ENCODE assay signal across 13 cellular contexts in the genomic region with DNA sequence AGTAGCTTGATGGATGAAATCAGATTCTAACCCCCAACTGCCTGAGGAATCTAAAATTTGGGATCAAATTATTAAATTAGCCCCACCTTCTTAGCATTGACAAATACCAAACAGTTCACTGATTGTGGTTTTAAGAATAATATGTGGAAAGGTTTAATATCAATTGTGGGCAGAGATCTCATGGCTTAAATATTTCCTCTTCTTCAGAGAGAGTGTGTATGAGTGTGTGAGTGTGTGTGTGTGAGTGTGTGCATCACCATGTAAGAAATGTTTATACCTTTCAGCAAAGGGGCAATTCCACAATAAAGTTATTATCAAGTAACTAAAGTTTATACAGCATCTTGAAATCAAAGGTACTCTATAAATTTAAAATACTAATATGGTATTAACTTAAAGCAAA. TPM values are rescaled to one million over a fixed set of nuclear protein-coding genes. Genes with fewer than 3 reads are reported as not detected.
DNase-seq lines count a peak whose midpoint lies in the region; ATAC-seq and TF ChIP-seq lines count a peak whose summit lies in the region.
"Had no signal": no experiment of that assay in that cellular context is flagged by ENCODE, and none has a peak within 500 bp of the region (broad histone marks: within the 10 kb centered on the region; RNA-seq: fewer than 3 reads in every experiment).

No MANE protein-coding gene starts in this region.

- H2AFZ ChIP-seq in OCI-LY7 (ENCODE audit: low read length), result no peak overlapping the region

- TF ChIP-seq CTCF in OCI-LY7 (conservative IDR thresholded peaks at IDR 0.05; ENCODE audit: low read length) (no peak), chondrocyte (IDR thresholded peaks at IDR 0.05) (no peak)

- 0 out of 2 replicates have a peak overlapping the region, but pooled peaks have one; percentile 17 for H3K4me2 ChIP-seq in OCI-LY7 (ENCODE audit: low read length)

- peaks cover 48 to 69% (median 66%) of the 10 kb centered on the region in 3 donors for H3K4me1 Mint-ChIP-seq in CD8-positive, alpha-beta memory T cell
- H3K4me1 Mint-ChIP-seq in chondrocyte (ENCODE audit: low read depth), result peaks cover 50% of the 10 kb centered on the region

- H3K9me2 ChIP-seq in OCI-LY7 (ENCODE audit: insufficient read depth, low read length), result no peaks in the 10 kb centered on the region

- ATAC-seq in HG02623 (IDR thresholded peaks at IDR 0.05; ENCODE audit: unreplicated experiment), result no peak
- no peak for ATAC-seq in HG03460 (IDR thresholded peaks at IDR 0.05; ENCODE audit: unreplicated experiment)
- ATAC-seq in GM18502 (IDR thresholded peaks at IDR 0.05; ENCODE audit: poor library complexity, unreplicated experiment), result no peak
- ATAC-seq: gastrocnemius medialis; stimulated activated memory B cell treated with anti-CD40 and anti-IgM and Interleukin-4, amounts not matched to agents 10 μg/mL and 1 μg/mL and 100 μg/mL, for 72 hours had no signal

- intact Hi-C loops in OCI-LY7 (cut with micrococcal nuclease; ENCODE audit: unreplicated experiment), result no loop called here

- no peak overlapping the region for H3K27ac ChIP-seq in CD8-positive, alpha-beta memory T cell (ENCODE audit: low read depth, low read length)
- H3K27ac ChIP-seq in OCI-LY7 (ENCODE audit: low read depth, low read length, poor library complexity, severe bottlenecking), result no peak overlapping the region
- H3K27ac ChIP-seq in mesodermal cell (ENCODE audit: low read depth, low read length, severe bottlenecking), result no peak overlapping the region
- H3K27ac ChIP-seq: gastrocnemius medialis had no signal

- peaks cover 12% of the 10 kb centered on the region for H4K20me1 ChIP-seq in OCI-LY7 (ENCODE audit: insufficient read depth, low read length)

- no peaks in the 10 kb centered on the region for H3K36me3 ChIP-seq in CD8-positive, alpha-beta memory T cell (ENCODE audit: insufficient read depth, low read length)
- H3K36me3 ChIP-seq in OCI-LY7 (ENCODE audit: insufficient read depth, low read length), result peaks cover 17% of the 10 kb centered on the region
- peaks cover 42% of the 10 kb centered on the region for H3K36me3 ChIP-seq in mesodermal cell (ENCODE audit: control insufficient read depth, insufficient read depth, low read length)
- H3K36me3 ChIP-seq: gastrocnemius medialis had no signal

- peaks cover 0 to 17% (median 2%) of the 10 kb centered on the region in 3 donors for H3K36me3 Mint-ChIP-seq in CD8-positive, alpha-beta memory T cell
- H3K36me3 Mint-ChIP-seq in chondrocyte (ENCODE audit: low read depth), result no peaks in the 10 kb centered on the region

- BruUV-seq in OCI-LY7 (replicated peaks; lab: Mats Ljungman, UMichigan), result no TSS peak

- H3K9me3 ChIP-seq in CD8-positive, alpha-beta memory T cell (ENCODE audit: low read length), result no peaks in the 10 kb centered on the region
- peaks cover 19% of the 10 kb centered on the region; the same call in 1 of the 2 replicates for H3K9me3 ChIP-seq in OCI-LY7 (ENCODE audit: low read length)
- H3K9me3 ChIP-seq in mesodermal cell (ENCODE audit: control insufficient read depth, low read length), result no peaks in the 10 kb centered on the region
- H3K9me3 ChIP-seq: gastrocnemius medialis had no signal

- no peak for DNase-seq in CD8-positive, alpha-beta memory T cell
- DNase-seq in OCI-LY7 (ENCODE audit: low spot score) (no peak), chondrocyte (ENCODE audit: low spot score) (no peak), NCI-H128 (lab: John Stamatoyannopoulos, UW; ENCODE audit: unreplicated experiment) (no peak)
- DNase-seq: activated CD8-positive, alpha-beta memory T cell treated with anti-CD3 and anti-CD28 coated beads for 24 hours; aorta; Calu3; gastrocnemius medialis had no signal

- H3K4me3 ChIP-seq in CD8-positive, alpha-beta memory T cell (ENCODE audit: low read length), result no peak overlapping the region
- no peak overlapping the region for H3K4me3 ChIP-seq in OCI-LY7 (ENCODE audit: low read depth, low read length, poor library complexity, severe bottlenecking)
- H3K4me3 ChIP-seq in mesodermal cell (ENCODE audit: extremely low read depth, insufficient read depth, low read length, poor library complexity, severe bottlenecking), result peak overlapping the region; percentile 76
- H3K4me3 ChIP-seq: gastrocnemius medialis had no signal

- peak overlapping the region; percentile 0 to 69 (median 47) for H3K27ac Mint-ChIP-seq in CD8-positive, alpha-beta memory T cell
- H3K27ac Mint-ChIP-seq in chondrocyte (ENCODE audit: unreplicated experiment), result peak overlapping the region; percentile 89
- H3K27ac Mint-ChIP-seq: stimulated activated memory B cell treated with anti-CD40 and anti-IgM and Interleukin-4, amounts not matched to agents 10 μg/mL and 1 μg/mL and 100 μg/mL, for 72 hours had no signal

- peaks cover 22% of the 10 kb centered on the region for H3K4me1 ChIP-seq in CD8-positive, alpha-beta memory T cell (ENCODE audit: insufficient read depth, low read length)
- H3K4me1 ChIP-seq in OCI-LY7 (ENCODE audit: insufficient read depth, low read length, poor library complexity, severe bottlenecking) (peaks cover 19% of the 10 kb centered on the region), mesodermal cell (ENCODE audit: control insufficient read depth, insufficient read depth, low read length, poor library complexity, severe bottlenecking) (peaks cover 2% of the 10 kb centered on the region)

- H3K79me2 ChIP-seq in OCI-LY7 (ENCODE audit: insufficient read depth, low read depth, low read length), result peaks cover 71% of the 10 kb centered on the region

- no peaks in the 10 kb centered on the region for H3K27me3 ChIP-seq in CD8-positive, alpha-beta memory T cell (ENCODE audit: insufficient read depth, low read length, poor library complexity, severe bottlenecking)
- H3K27me3 ChIP-seq: gastrocnemius medialis had no signal

- POLR2A ChIA-PET in CD8-positive, alpha-beta memory T cell (lab: Charles Lee), result no interaction called here
- POLR2A ChIA-PET in OCI-LY7 (lab: Charles Lee), result interaction anchor here (0.6 kb wide), 1 partner anchor 395 kb away, joined by 3 read pairs; no protein-coding TSS in a partner anchor

- peak overlapping the region in 6 of 7 donors; percentile 2 to 83 (median 24) for H3K4me3 Mint-ChIP-seq in CD8-positive, alpha-beta memory T cell
- no peak overlapping the region for H3K4me3 Mint-ChIP-seq in chondrocyte (ENCODE audit: unreplicated experiment)
- H3K4me3 Mint-ChIP-seq: stimulated activated memory B cell treated with anti-CD40 and anti-IgM and Interleukin-4, amounts not matched to agents 10 μg/mL and 1 μg/mL and 100 μg/mL, for 72 hours had no signal

- no peaks in the 10 kb centered on the region for H3K9me3 Mint-ChIP-seq in CD8-positive, alpha-beta memory T cell
- peaks cover 2% of the 10 kb centered on the region for H3K9me3 Mint-ChIP-seq in chondrocyte (ENCODE audit: low read depth)

- CTCF ChIA-PET in CD8-positive, alpha-beta memory T cell (lab: Charles Lee), result interaction anchor here (1.5 kb wide), 1 partner anchor 10 kb away, joined by 4 read pairs; no protein-coding TSS in a partner anchor
- CTCF ChIA-PET in OCI-LY7 (lab: Charles Lee; ENCODE audit: unreplicated experiment), result no interaction called here

- no peaks in the 10 kb centered on the region for H3K27me3 Mint-ChIP-seq in CD8-positive, alpha-beta memory T cell
- H3K27me3 Mint-ChIP-seq in chondrocyte (ENCODE audit: low read depth), result no peaks in the 10 kb centered on the region
- H3K27me3 Mint-ChIP-seq: stimulated activated memory B cell treated with anti-CD40 and anti-IgM and Interleukin-4, amounts not matched to agents 10 μg/mL and 1 μg/mL and 100 μg/mL, for 72 hours had no signal

RNA-seq across cellular contexts. Expression of a gene that starts 3.2 kb away (rescaled TPM):
- total RNA-seq in CD8-positive, alpha-beta memory T cell, result 10 to 100 TPM; 18.9 to 19.0 TPM
- polyA plus RNA-seq in CD8-positive, alpha-beta memory T cell, result 7.8 TPM
- 15.6 and 22.0 TPM in 2 replicates for total RNA-seq in OCI-LY7 (2014; rRNA removed; shearing (Covaris generic))
- total RNA-seq in OCI-LY7 (2022) (20.2 and 20.8 TPM in 2 replicates), chondrocyte (33.4 to 41.0 TPM (median 36.2 TPM) in 3 replicates)
- polyA plus RNA-seq in mesodermal cell (2013, experiment 1 of 2), result 177 TPM
- 184 TPM for polyA plus RNA-seq in mesodermal cell (2013, experiment 2 of 2)
